In the genomic region with DNA sequence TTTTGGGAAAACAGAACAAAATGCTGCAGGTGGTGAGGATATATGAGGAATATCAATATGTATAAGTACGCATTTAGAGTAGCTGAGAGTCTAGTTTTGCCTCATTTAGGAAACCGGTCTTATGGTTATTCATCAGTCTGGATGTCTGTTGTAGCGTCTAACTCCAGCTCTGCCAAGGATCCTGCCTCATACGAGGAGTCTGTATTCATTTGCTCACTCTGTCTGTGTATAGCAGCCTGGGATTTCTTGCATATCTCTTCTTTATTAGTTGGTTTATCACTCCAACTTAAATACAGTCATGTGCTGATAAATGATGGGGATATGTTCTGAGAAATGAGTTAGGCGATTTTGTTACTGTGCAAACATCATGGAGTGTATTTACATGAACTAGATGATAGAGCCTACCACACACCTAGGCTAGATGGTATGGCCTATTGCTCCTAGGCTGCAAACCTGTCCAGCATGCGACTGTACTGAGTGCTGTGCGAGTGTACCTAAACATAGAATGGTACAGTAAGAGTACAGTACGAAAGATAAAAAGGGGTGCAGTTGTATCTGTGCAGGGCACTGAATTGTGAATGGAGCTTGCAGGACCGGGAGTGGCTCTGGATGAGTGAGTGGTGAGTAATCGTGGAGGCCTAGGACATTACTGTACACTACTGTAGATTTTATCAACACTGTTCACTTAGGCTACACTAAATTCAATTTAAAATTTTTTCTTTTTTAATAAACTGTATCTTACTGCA, we compare ENCODE assay signal across 12 cellular contexts.
A peak's percentile ranks its signal among the peaks of the same experiment; 100 is the strongest.
DNase-seq lines count a peak whose midpoint lies in the region; ATAC-seq and TF ChIP-seq lines count a peak whose summit lies in the region.
"Had no signal": no experiment of that assay in that cellular context is flagged by ENCODE, and none has a peak within 500 bp of the region (broad histone marks: within the 10 kb centered on the region; RNA-seq: fewer than 3 reads in every experiment).

No MANE protein-coding gene starts in this region.

- no peak for TF ChIP-seq CTCF in mucosa of descending colon (IDR thresholded peaks at IDR 0.05)

- H3K9me3 ChIP-seq in mucosa of descending colon (no peaks in the 10 kb centered on the region), SJCRH30 (replicated peaks) (no peaks in the 10 kb centered on the region)
- H3K9me3 ChIP-seq: Caco-2, ovary had no signal

- DNase-seq in EH (ENCODE audit: low read depth) (peak; percentile 85), NCI-H510A treated with DMSO at 0.1 percent for 48 hours (lab: John Stamatoyannopoulos, UW) (peak; percentile 99), dedifferentiated amniotic fluid mesenchymal stem cell (ENCODE audit: extremely low spot score) (peak; percentile 60), mucosa of descending colon (no peak), NOMO-1 (lab: John Stamatoyannopoulos, UW; ENCODE audit: unreplicated experiment in 2 of 2) (no peak), NCI-H2107 treated with DMSO at 0.1 percent for 48 hours (lab: John Stamatoyannopoulos, UW; ENCODE audit: unreplicated experiment) (no peak), SJCRH30 (no peak)
- DNase-seq: activated gamma-delta T cell treated with Interleukin-2 at 50 U/mL for 16 hours, Caco-2, NCI-H1092 treated with DMSO at 0.1 percent for 48 hours, ovary had no signal

- no peak overlapping the region for H3K27ac ChIP-seq in SJCRH30
- H3K27ac ChIP-seq: ovary had no signal

- H3K36me3 ChIP-seq in mucosa of descending colon (ENCODE audit: low read depth) (no peaks in the 10 kb centered on the region), SJCRH30 (no peaks in the 10 kb centered on the region)
- H3K36me3 ChIP-seq: ovary had no signal

- ATAC-seq in mucosa of descending colon (peak; percentile 40), HG02759 (IDR thresholded peaks at IDR 0.05; ENCODE audit: unreplicated experiment) (no peak)

- H3K27me3 ChIP-seq in SJCRH30, result no peaks in the 10 kb centered on the region
- H3K27me3 ChIP-seq: ovary had no signal

- H3K4me3 ChIP-seq in mucosa of descending colon (no peak overlapping the region), SJCRH30 (no peak overlapping the region)
- H3K4me3 ChIP-seq: ovary had no signal

- no peaks in the 10 kb centered on the region for H3K4me1 ChIP-seq in mucosa of descending colon (ENCODE audit: low read depth)
- no peaks in the 10 kb centered on the region for H3K4me1 ChIP-seq in SJCRH30
- H3K4me1 ChIP-seq: Caco-2 had no signal

- intact Hi-C loops in mucosa of descending colon (cut with DNase I, micrococcal nuclease), result no loop called here

Comparison
In these comparisons a context has a peak if more than half of its experiments do, and no peak if none do; other contexts are left out.
1. DNase-seq: peak in EH (single experiment), NCI-H510A treated with DMSO at 0.1 percent for 48 hours (single experiment) and dedifferentiated amniotic fluid mesenchymal stem cell (single experiment); none in mucosa of descending colon (0 of 3), NOMO-1 (0 of 2), NCI-H2107 treated with DMSO at 0.1 percent for 48 hours (single experiment) and SJCRH30 (0 of 2).